1 cellular context compared by ENCODE assay signal in the genomic region with DNA sequence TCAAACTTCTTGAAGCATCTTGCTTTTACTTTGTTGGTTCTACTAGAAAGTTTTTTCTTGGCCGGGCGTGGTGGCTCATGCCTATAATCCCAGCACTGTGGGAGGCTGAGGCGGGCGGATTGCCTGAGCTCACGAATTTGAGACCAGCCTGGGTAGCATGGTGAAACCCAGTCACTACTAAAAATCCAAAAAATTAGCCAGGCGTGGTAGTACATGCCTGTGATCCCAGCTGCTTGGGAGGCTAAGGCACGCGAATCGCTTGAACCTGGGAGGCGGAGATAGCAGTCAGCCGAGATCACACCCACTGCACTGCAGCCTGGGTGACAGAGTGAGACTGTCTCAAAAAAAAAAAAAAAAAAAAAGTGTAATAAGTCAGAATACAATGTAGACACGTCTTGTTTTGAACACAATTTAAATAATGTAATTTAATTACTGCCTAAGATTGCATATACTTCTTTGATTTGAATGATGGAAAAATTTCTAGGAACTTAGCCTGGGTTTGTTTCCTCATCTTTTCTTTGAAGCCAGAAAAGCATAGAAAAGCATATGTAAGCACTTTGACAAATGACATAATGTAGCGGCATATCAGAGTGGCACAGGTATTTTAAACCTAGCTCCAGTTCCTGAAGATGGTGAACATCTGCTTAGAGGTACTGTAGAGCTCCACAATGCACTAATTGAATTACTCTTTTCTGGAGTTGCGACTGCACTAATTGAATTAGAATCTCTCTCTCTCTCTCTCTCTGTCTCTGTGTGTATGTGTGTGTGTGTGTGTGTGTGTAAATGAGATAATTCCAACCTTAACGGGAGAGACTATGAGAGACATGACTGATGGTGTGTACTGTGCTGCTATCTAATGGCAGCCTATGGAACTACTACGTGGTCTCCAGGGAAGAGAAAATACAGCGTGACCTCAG.
TF ChIP-seq lines count a peak whose summit lies in the region.

No MANE protein-coding gene starts in this region.

TF ChIP-seq in WTC11, 78 proteins besides CTCF, POLR2A, EP300 and RAD21 (continued from another document):
- TF ChIP-seq JAZF1 (CRISPR knock-in tag; IDR thresholded peaks at IDR 0.05) (no peak), NFATC4 (CRISPR knock-in tag; IDR thresholded peaks at IDR 0.05) (no peak), RORB (CRISPR knock-in tag; IDR thresholded peaks at IDR 0.05) (no peak)
